ENCODE assay signal across 1 cellular context in genomic region chr10:121578298-121578697, GRCh38.
TF ChIP-seq lines count a peak whose summit lies in the region.

No MANE protein-coding gene starts in this region.

TF ChIP-seq in WTC11, 78 proteins besides CTCF, POLR2A, EP300 and RAD21 (continued from another document):
- no peak for TF ChIP-seq AFF4 (CRISPR knock-in tag; IDR thresholded peaks at IDR 0.05; ENCODE audit: borderline replicate concordance)
- TF ChIP-seq CDX4 (CRISPR knock-in tag; IDR thresholded peaks at IDR 0.05; ENCODE audit: borderline replicate concordance): no peak
- no peak for TF ChIP-seq PRRX2 (CRISPR knock-in tag; IDR thresholded peaks at IDR 0.05)
- no peak for TF ChIP-seq ZBTB21 (CRISPR knock-in tag; IDR thresholded peaks at IDR 0.05; ENCODE audit: borderline replicate concordance)
- TF ChIP-seq STAT6 (CRISPR knock-in tag; conservative IDR thresholded peaks at IDR 0.05; ENCODE audit: low read depth): no peak
- no peak for TF ChIP-seq NFYB (CRISPR knock-in tag; conservative IDR thresholded peaks at IDR 0.05; ENCODE audit: low read depth)
- no peak for TF ChIP-seq KAT7 (CRISPR knock-in tag; IDR thresholded peaks at IDR 0.05; ENCODE audit: borderline replicate concordance)
- no peak for TF ChIP-seq CREB1 (CRISPR knock-in tag; IDR thresholded peaks at IDR 0.05)
- TF ChIP-seq RORB (CRISPR knock-in tag; IDR thresholded peaks at IDR 0.05): no peak
- no peak for TF ChIP-seq ZSCAN18 (CRISPR knock-in tag; IDR thresholded peaks at IDR 0.05)
- no peak for TF ChIP-seq USF2 (CRISPR knock-in tag; IDR thresholded peaks at IDR 0.05)
- TF ChIP-seq TEAD1 (CRISPR knock-in tag; IDR thresholded peaks at IDR 0.05): no peak
- TF ChIP-seq ERG (CRISPR knock-in tag; IDR thresholded peaks at IDR 0.05): no peak
- TF ChIP-seq ELF4 (CRISPR knock-in tag; IDR thresholded peaks at IDR 0.05; ENCODE audit: low read depth): no peak
- TF ChIP-seq EMX1 (CRISPR knock-in tag; IDR thresholded peaks at IDR 0.05): no peak
- TF ChIP-seq PREB (CRISPR knock-in tag; IDR thresholded peaks at IDR 0.05; ENCODE audit: borderline replicate concordance): no peak
- no peak for TF ChIP-seq IRF2 (CRISPR knock-in tag; IDR thresholded peaks at IDR 0.05; ENCODE audit: borderline replicate concordance, low read depth)
